Comparison of ENCODE assay signal across 28 cellular contexts in the genomic region with DNA sequence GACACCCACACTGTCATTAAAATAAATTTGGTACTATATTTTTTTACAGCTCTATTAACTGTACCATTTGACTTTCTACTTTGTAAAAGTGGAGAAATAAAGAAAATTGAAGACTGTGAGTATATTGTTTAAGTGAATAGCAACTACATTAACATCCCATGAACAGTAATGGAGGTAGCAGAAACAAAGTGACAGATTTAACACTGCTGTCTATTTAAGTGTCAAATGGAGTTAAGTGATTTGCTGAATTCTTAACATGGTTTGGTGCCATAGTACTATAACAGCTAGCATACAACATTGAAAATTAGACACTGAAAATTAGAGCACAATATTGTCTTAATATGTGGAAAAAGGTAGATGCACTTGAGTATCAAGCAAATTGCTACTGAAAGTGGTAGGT.
"Had no signal": no experiment of that assay in that cellular context is flagged by ENCODE, and none has a peak within 500 bp of the region (broad histone marks: within the 10 kb centered on the region; RNA-seq: fewer than 3 reads in every experiment).

No MANE protein-coding gene starts in this region.

- H3K4me3 ChIP-seq: stomach, suprapubic skin, testis, thoracic aorta, thyroid gland, tibial artery, tibial nerve, transverse colon, upper lobe of left lung, upper lobe of right lung, uterus, vagina had no signal

- H3K9me3 Mint-ChIP-seq: stimulated activated effector memory CD8-positive, alpha-beta T cell treated with anti-CD3 and anti-CD28 coated beads, Interleukin-12 subunit alpha, Interleukin-12 subunit beta, amount 100 ng/mL, for 72 hours; stimulated activated memory B cell treated with anti-CD40 and anti-IgM and Interleukin-4, amounts not matched to agents 10 μg/mL and 1 μg/mL and 100 μg/mL, for 72 hours; stimulated activated naive CD8-positive, alpha-beta T cell treated with anti-CD3 and anti-CD28 coated beads, Interleukin-15, amount 100 ng/mL, for 72 hours; stimulated activated naive CD8-positive, alpha-beta T cell treated with anti-CD3 and anti-CD28 coated beads, Interleukin-15, Interleukin-2, amounts not matched to agents 100 ng/mL and 50 ng/mL, for 24 hours; type B pancreatic cell had no signal

- H3K27me3 ChIP-seq: stomach, suprapubic skin, testis, thyroid gland, tibial artery, tibial nerve, upper lobe of left lung, upper lobe of right lung, uterus, vagina had no signal

- H3K4me1 Mint-ChIP-seq: stimulated activated effector memory CD8-positive, alpha-beta T cell treated with anti-CD3 and anti-CD28 coated beads, Interleukin-12 subunit alpha, Interleukin-12 subunit beta, amount 100 ng/mL, for 72 hours; stimulated activated memory B cell treated with anti-CD40 and anti-IgM and Interleukin-4, amounts not matched to agents 10 μg/mL and 1 μg/mL and 100 μg/mL, for 72 hours; stimulated activated naive B cell treated with anti-CD40 and anti-IgM and Interleukin-4, amounts not matched to agents 10 μg/mL and 1 μg/mL and 100 μg/mL, for 72 hours; stimulated activated naive CD8-positive, alpha-beta T cell treated with anti-CD3 and anti-CD28 coated beads, Interleukin-15, amount 100 ng/mL, for 72 hours had no signal

- H3K36me3 Mint-ChIP-seq: stimulated activated effector memory CD8-positive, alpha-beta T cell treated with anti-CD3 and anti-CD28 coated beads, Interleukin-12 subunit alpha, Interleukin-12 subunit beta, amount 100 ng/mL, for 72 hours; stimulated activated memory B cell treated with anti-CD40 and anti-IgM and Interleukin-4, amounts not matched to agents 10 μg/mL and 1 μg/mL and 100 μg/mL, for 72 hours; stimulated activated naive B cell treated with anti-CD40 and anti-IgM and Interleukin-4, amounts not matched to agents 10 μg/mL and 1 μg/mL and 100 μg/mL, for 72 hours; type B pancreatic cell had no signal

- H3K9me3 ChIP-seq: stomach, suprapubic skin, testis, thoracic aorta, thyroid gland, tibial artery, tibial nerve, transverse colon, upper lobe of left lung, upper lobe of right lung, uterus, vagina had no signal

- ATAC-seq: stimulated activated effector memory CD8-positive, alpha-beta T cell treated with anti-CD3 and anti-CD28 coated beads, Interleukin-12 subunit alpha, Interleukin-12 subunit beta, amount 100 ng/mL, for 72 hours; stimulated activated memory B cell treated with anti-CD40 and anti-IgM and Interleukin-4, amounts not matched to agents 10 μg/mL and 1 μg/mL and 100 μg/mL, for 72 hours; stimulated activated naive B cell treated with anti-CD40 and anti-IgM and Interleukin-4, amounts not matched to agents 10 μg/mL and 1 μg/mL and 100 μg/mL, for 72 hours; stimulated activated naive CD8-positive, alpha-beta T cell treated with anti-CD3 and anti-CD28 coated beads, Interleukin-15, amount 100 ng/mL, for 72 hours; stimulated activated naive CD8-positive, alpha-beta T cell treated with anti-CD3 and anti-CD28 coated beads, Interleukin-15, Interleukin-2, amounts not matched to agents 100 U/mL and 50 U/mL, for 24 hours; upper lobe of right lung had no signal

- DNase-seq: stimulated activated CD4-positive, alpha-beta T cell treated with anti-CD3 and anti-CD28 coated beads, Interleukin-2, amount 100 ng/mL, for 48 hours; stimulated activated CD4-positive, alpha-beta T cell treated with anti-CD3 and anti-CD28 coated beads, Interleukin-4, amount 100 ng/mL, for 1 hour; stimulated activated CD4-positive, alpha-beta T cell treated with anti-CD3 and anti-CD28 coated beads, Interleukin-4, amount 100 ng/mL, for 24 hours; stimulated activated CD4-positive, alpha-beta T cell treated with anti-CD3 and anti-CD28 coated beads, Interleukin-4, amount 100 ng/mL, for 4 hours; stimulated activated CD8-positive, alpha-beta memory T cell treated with anti-CD3 and anti-CD28 coated beads, Interleukin-4, amount 100 ng/mL, for 48 hours; stimulated activated naive B cell treated with anti-CD40 and anti-IgM and Interleukin-4, amounts not matched to agents 10 μg/mL and 1 μg/mL and 100 μg/mL, for 72 hours; stimulated activated naive CD4-positive, alpha-beta T cell; stimulated activated naive CD4-positive, alpha-beta T cell treated with Interleukin-2 at 50 U/mL for 16 hours; stimulated activated naive CD8-positive, alpha-beta T cell treated with anti-CD3 and anti-CD28 coated beads, Interleukin-15, amount 100 ng/mL, for 72 hours; stimulated activated naive CD8-positive, alpha-beta T cell treated with anti-CD3 and anti-CD28 coated beads, Interleukin-15, Interleukin-2, amounts not matched to agents 100 U/mL and 50 U/mL, for 24 hours; stomach; substantia nigra; testis; thyroid gland; tibial artery; transverse colon; trophoblast cell; upper lobe of left lung; upper lobe of right lung; uterus had no signal

- H3K27ac ChIP-seq: stomach, suprapubic skin, testis, thoracic aorta, thyroid gland, tibial artery, tibial nerve, transverse colon, upper lobe of left lung, upper lobe of right lung, uterus, vagina had no signal

- H3K27ac Mint-ChIP-seq: stimulated activated effector memory CD8-positive, alpha-beta T cell treated with anti-CD3 and anti-CD28 coated beads, Interleukin-12 subunit alpha, Interleukin-12 subunit beta, amount 100 ng/mL, for 72 hours; stimulated activated memory B cell treated with anti-CD40 and anti-IgM and Interleukin-4, amounts not matched to agents 10 μg/mL and 1 μg/mL and 100 μg/mL, for 72 hours; stimulated activated naive B cell treated with anti-CD40 and anti-IgM and Interleukin-4, amounts not matched to agents 10 μg/mL and 1 μg/mL and 100 μg/mL, for 72 hours; stimulated activated naive CD8-positive, alpha-beta T cell treated with anti-CD3 and anti-CD28 coated beads, Interleukin-15, amount 100 ng/mL, for 72 hours; stimulated activated naive CD8-positive, alpha-beta T cell treated with anti-CD3 and anti-CD28 coated beads, Interleukin-15, Interleukin-2, amounts not matched to agents 100 ng/mL and 50 ng/mL, for 24 hours; type B pancreatic cell had no signal

- H3K4me3 Mint-ChIP-seq: stimulated activated effector memory CD8-positive, alpha-beta T cell treated with anti-CD3 and anti-CD28 coated beads, Interleukin-12 subunit alpha, Interleukin-12 subunit beta, amount 100 ng/mL, for 72 hours; stimulated activated memory B cell treated with anti-CD40 and anti-IgM and Interleukin-4, amounts not matched to agents 10 μg/mL and 1 μg/mL and 100 μg/mL, for 72 hours; stimulated activated naive B cell treated with anti-CD40 and anti-IgM and Interleukin-4, amounts not matched to agents 10 μg/mL and 1 μg/mL and 100 μg/mL, for 72 hours; stimulated activated naive CD8-positive, alpha-beta T cell treated with anti-CD3 and anti-CD28 coated beads, Interleukin-15, amount 100 ng/mL, for 72 hours; stimulated activated naive CD8-positive, alpha-beta T cell treated with anti-CD3 and anti-CD28 coated beads, Interleukin-15, Interleukin-2, amounts not matched to agents 100 ng/mL and 50 ng/mL, for 24 hours; type B pancreatic cell had no signal

- H3K36me3 ChIP-seq: stomach, suprapubic skin, thoracic aorta, thyroid gland, tibial artery, tibial nerve, transverse colon, upper lobe of left lung, upper lobe of right lung, uterus, vagina had no signal
